Comparison of ENCODE assay signal across 16 cellular contexts in the genomic region with DNA sequence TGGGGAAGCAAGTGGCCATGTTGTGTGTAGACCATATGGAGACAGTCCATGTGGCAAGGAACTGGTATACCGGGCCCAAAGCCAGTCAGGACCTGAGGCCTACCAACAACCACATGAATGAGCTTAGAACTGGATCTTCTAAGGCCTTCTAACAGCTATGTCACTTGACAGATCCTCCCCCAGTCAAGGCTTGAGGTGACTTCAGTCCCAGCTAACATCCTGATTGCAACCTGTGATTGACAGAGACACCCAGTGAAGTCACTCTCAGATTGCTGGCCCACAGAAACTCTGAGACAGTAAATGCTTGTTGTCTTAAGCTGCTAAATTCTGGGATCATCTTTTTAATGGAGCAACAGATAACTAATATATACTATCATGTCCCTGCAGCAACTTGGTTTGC. TPM values are rescaled to one million over a fixed set of nuclear protein-coding genes. Genes with fewer than 3 reads are reported as not detected.
A peak's percentile ranks its signal among the peaks of the same experiment; 100 is the strongest.
DNase-seq lines count a peak whose midpoint lies in the region; ATAC-seq and TF ChIP-seq lines count a peak whose summit lies in the region.
"Had no signal": no experiment of that assay in that cellular context is flagged by ENCODE, and none has a peak within 500 bp of the region (broad histone marks: within the 10 kb centered on the region; RNA-seq: fewer than 3 reads in every experiment).

No MANE protein-coding gene starts in this region.

- no peaks in the 10 kb centered on the region for H4K20me1 ChIP-seq in DOHH2 (ENCODE audit: control insufficient read depth, insufficient read depth, low read depth, low read length)

- peaks cover 1% of the 10 kb centered on the region for H3K4me1 Mint-ChIP-seq in CD8-positive, alpha-beta T cell (ENCODE audit: low read depth)

- peaks cover 51% of the 10 kb centered on the region for H3K36me3 ChIP-seq in DOHH2 (ENCODE audit: control insufficient read depth, low read length)
- H3K36me3 ChIP-seq in CD8-positive, alpha-beta T cell (ENCODE audit: insufficient read depth, low read length): no peaks in the 10 kb centered on the region

- intact Hi-C loops in CD8-positive, alpha-beta T cell (cut with DNase I, micrococcal nuclease): no loop called here

- no peaks in the 10 kb centered on the region; the same call in 1 of the 2 replicates for H3K9me2 ChIP-seq in DOHH2 (replicated peaks; ENCODE audit: control insufficient read depth, low read length)

- H3K27me3 ChIP-seq in DOHH2 (ENCODE audit: control insufficient read depth, low read length): no peaks in the 10 kb centered on the region
- H3K27me3 ChIP-seq in CD8-positive, alpha-beta T cell (ENCODE audit: insufficient read depth, low read length): no peaks in the 10 kb centered on the region
- H3K27me3 ChIP-seq: body of pancreas, left lung, tibial artery had no signal

- CTCF ChIA-PET in CD8-positive, alpha-beta T cell (lab: Charles Lee): interaction anchor here (1.2 kb wide), 1 partner anchor 14 kb away, joined by 5 read pairs; no protein-coding TSS in a partner anchor

- H3K4me2 ChIP-seq in DOHH2 (ENCODE audit: low read length): peak overlapping the region; percentile 77

- ATAC-seq in GM19023 (IDR thresholded peaks at IDR 0.05; ENCODE audit: unreplicated experiment) (peak; percentile 74), GM21786 (IDR thresholded peaks at IDR 0.05; ENCODE audit: unreplicated experiment) (peak; percentile 75), HG03280 (IDR thresholded peaks at IDR 0.05; ENCODE audit: unreplicated experiment) (peak; percentile 62), GM18520 (IDR thresholded peaks at IDR 0.05; ENCODE audit: unreplicated experiment) (no peak)
- ATAC-seq in CD8-positive, alpha-beta T cell: no peak
- ATAC-seq: activated T-cell treated with anti-CD3 and anti-CD28 coated beads, Interleukin-2, amount 50 U/mL, for 4 hours; body of pancreas; left lung; natural killer cell treated with Interleukin-12 subunit alpha and Interleukin-12 subunit beta and Interleukin-15 and Interleukin-18, amount 100 ng/mL, for 72 hours had no signal

- no peak overlapping the region for H3K4me3 Mint-ChIP-seq in CD8-positive, alpha-beta T cell
- H3K4me3 Mint-ChIP-seq: activated T-cell treated with anti-CD3 and anti-CD28 coated beads, Interleukin-2, amount 50 U/mL, for 4 hours; natural killer cell treated with Interleukin-12 subunit alpha and Interleukin-12 subunit beta and Interleukin-15 and Interleukin-18, amount 100 ng/mL, for 72 hours had no signal

- H3K4me3 ChIP-seq in DOHH2 (ENCODE audit: low read length): peak overlapping the region; percentile 64
- no peak overlapping the region for H3K4me3 ChIP-seq in CD8-positive, alpha-beta T cell (ENCODE audit: low read depth, low read length)
- H3K4me3 ChIP-seq: body of pancreas, left lung, tibial artery had no signal

- H3K9me3 Mint-ChIP-seq in CD8-positive, alpha-beta T cell: no peaks in the 10 kb centered on the region
- H3K9me3 Mint-ChIP-seq: activated T-cell treated with anti-CD3 and anti-CD28 coated beads, Interleukin-2, amount 50 U/mL, for 4 hours; IgD-negative memory B cell; natural killer cell treated with Interleukin-12 subunit alpha and Interleukin-12 subunit beta and Interleukin-15 and Interleukin-18, amount 100 ng/mL, for 72 hours had no signal

- TF ChIP-seq CTCF in DOHH2 (IDR thresholded peaks at IDR 0.05; ENCODE audit: low read depth, low read length, poor library complexity, severe bottlenecking): no peak
- no peak for TF ChIP-seq CTCF in CD8-positive, alpha-beta T cell (IDR thresholded peaks at IDR 0.05)

- no peaks in the 10 kb centered on the region for H3K9me3 ChIP-seq in DOHH2 (ENCODE audit: control insufficient read depth, insufficient read depth, low read length)
- no peaks in the 10 kb centered on the region for H3K9me3 ChIP-seq in CD8-positive, alpha-beta T cell (ENCODE audit: low read length)
- H3K9me3 ChIP-seq: body of pancreas, left lung, tibial artery had no signal

- no peak overlapping the region for H3K27ac Mint-ChIP-seq in CD8-positive, alpha-beta T cell
- H3K27ac Mint-ChIP-seq: IgD-negative memory B cell; natural killer cell treated with Interleukin-12 subunit alpha and Interleukin-12 subunit beta and Interleukin-15 and Interleukin-18, amount 100 ng/mL, for 72 hours had no signal

- H3K27me3 Mint-ChIP-seq in CD8-positive, alpha-beta T cell (ENCODE audit: low read depth): no peaks in the 10 kb centered on the region
- H3K27me3 Mint-ChIP-seq: IgD-negative memory B cell; natural killer cell treated with Interleukin-12 subunit alpha and Interleukin-12 subunit beta and Interleukin-15 and Interleukin-18, amount 100 ng/mL, for 72 hours had no signal

- peaks cover 39% of the 10 kb centered on the region for H3K4me1 ChIP-seq in DOHH2 (ENCODE audit: control insufficient read depth, low read length)
- H3K4me1 ChIP-seq in CD8-positive, alpha-beta T cell (ENCODE audit: insufficient read depth, low read length): no peaks in the 10 kb centered on the region
- H3K4me1 ChIP-seq: body of pancreas, left lung, tibial artery had no signal

- POLR2A ChIA-PET in CD8-positive, alpha-beta T cell (lab: Charles Lee): no interaction called here

- peaks cover 21% of the 10 kb centered on the region for H3K36me3 Mint-ChIP-seq in CD8-positive, alpha-beta T cell

- H3K27ac ChIP-seq in DOHH2 (ENCODE audit: low read depth, low read length): peak overlapping the region; percentile 87
- H3K27ac ChIP-seq in CD8-positive, alpha-beta T cell (ENCODE audit: low read depth, low read length): no peak overlapping the region
- H3K27ac ChIP-seq in substantia nigra (ENCODE audit: low read depth, low read length, poor library complexity, severe bottlenecking): no peak overlapping the region
- H3K27ac ChIP-seq: body of pancreas, left lung, tibial artery had no signal

- DNase-seq in CD8-positive, alpha-beta T cell: no peak
- DNase-seq in ecto neural progenitor cell (ENCODE audit: low spot score): no peak
- DNase-seq in substantia nigra (lab: John Stamatoyannopoulos, UW): no peak
- DNase-seq: activated T-cell treated with anti-CD3 and anti-CD28 coated beads, Interleukin-2, amount 50 U/mL, for 4 hours; body of pancreas; DMS 273 treated with DMSO at 0.1 percent for 48 hours; left lung; NCI-H187 treated with DMSO at 0.1 percent for 48 hours; tibial artery had no signal

- H3K79me2 ChIP-seq in DOHH2 (ENCODE audit: control insufficient read depth, low read length): peaks cover 10% of the 10 kb centered on the region; the same call in 1 of the 2 replicates

- H3F3A ChIP-seq in DOHH2 (ENCODE audit: control insufficient read depth, insufficient read depth): peaks cover 13% of the 10 kb centered on the region

RNA-seq across cellular contexts. Expression of a gene that starts 32.9 kb away (rescaled TPM):
- 10 to 100 TPM; 16.0 to 17.9 TPM for total RNA-seq in CD8-positive, alpha-beta T cell

Comparison
In these comparisons a context has a peak if more than half of its experiments do, and no peak if none do; other contexts are left out.
1. ATAC-seq: peak in GM19023 (single experiment), GM21786 (single experiment) and HG03280 (single experiment); none in CD8-positive, alpha-beta T cell (single experiment) and GM18520 (single experiment).